In genomic region chrX:107677501-107677901, GRCh38 we compare ENCODE assay signal across 9 cellular contexts. TPM values are rescaled to one million over a fixed set of nuclear protein-coding genes. Genes with fewer than 3 reads are reported as not detected.
DNase-seq lines count a peak whose midpoint lies in the region; ATAC-seq and TF ChIP-seq lines count a peak whose summit lies in the region.
"Had no signal": no experiment of that assay in that cellular context is flagged by ENCODE, and none has a peak within 500 bp of the region (broad histone marks: within the 10 kb centered on the region; RNA-seq: fewer than 3 reads in every experiment).

No MANE protein-coding gene starts in this region.

- H3K9me3 ChIP-seq in CD8-positive, alpha-beta memory T cell (ENCODE audit: low read length), result no peaks in the 10 kb centered on the region
- no peaks in the 10 kb centered on the region for H3K9me3 ChIP-seq in ovary

- no peak for TF ChIP-seq POLR2A in ovary (IDR thresholded peaks at IDR 0.05)

- H3K4me3 Mint-ChIP-seq in CD8-positive, alpha-beta memory T cell, result peak overlapping the region in 4 of 7 donors; percentile 81 to 86 (median 84)
- peak overlapping the region; percentile 76 for H3K4me3 Mint-ChIP-seq in chondrocyte (ENCODE audit: unreplicated experiment)

- no peaks in the 10 kb centered on the region for H3K27me3 ChIP-seq in CD8-positive, alpha-beta memory T cell (ENCODE audit: insufficient read depth, low read length, poor library complexity, severe bottlenecking)
- no peaks in the 10 kb centered on the region for H3K27me3 ChIP-seq in ovary

- no peaks in the 10 kb centered on the region for H3K36me3 ChIP-seq in CD8-positive, alpha-beta memory T cell (ENCODE audit: insufficient read depth, low read length)
- no peaks in the 10 kb centered on the region for H3K36me3 ChIP-seq in ovary

- ATAC-seq in HG03457 (IDR thresholded peaks at IDR 0.05; ENCODE audit: unreplicated experiment) (no peak), GM18520 (IDR thresholded peaks at IDR 0.05; ENCODE audit: unreplicated experiment) (no peak)

- 40 to 47% (median 40%) methylated on average over 10 of the region's 10 CpGs for WGBS in ovary, 3 donors

- no peak for TF ChIP-seq CTCF in chondrocyte (IDR thresholded peaks at IDR 0.05)
- TF ChIP-seq CTCF in ovary (IDR thresholded peaks at IDR 0.05), result no peak

- POLR2A ChIA-PET in CD8-positive, alpha-beta memory T cell (lab: Charles Lee), result interaction anchor here (0.8 to 9.4 kb wide), 3 partner anchors 37 to 98 kb away, joined by 3 to 330 read pairs (median 4); no protein-coding TSS in a partner anchor

- peaks cover 0 to 2% (median 0%) of the 10 kb centered on the region in 5 donors for H3K9me3 Mint-ChIP-seq in CD8-positive, alpha-beta memory T cell
- peaks cover 7% of the 10 kb centered on the region for H3K9me3 Mint-ChIP-seq in chondrocyte (ENCODE audit: low read depth)

- H3K4me1 Mint-ChIP-seq in CD8-positive, alpha-beta memory T cell, result peaks cover 73 to 88% (median 85%) of the 10 kb centered on the region in 3 donors
- H3K4me1 Mint-ChIP-seq in chondrocyte (ENCODE audit: low read depth), result peaks cover 64% of the 10 kb centered on the region

- H3K4me3 ChIP-seq in CD8-positive, alpha-beta memory T cell (ENCODE audit: low read length), result peak overlapping the region; percentile 53
- peak overlapping the region; percentile 63 for H3K4me3 ChIP-seq in ovary

- peaks cover 0 to 3% (median 0%) of the 10 kb centered on the region in 3 donors for H3K36me3 Mint-ChIP-seq in CD8-positive, alpha-beta memory T cell
- H3K36me3 Mint-ChIP-seq in chondrocyte (ENCODE audit: low read depth), result no peaks in the 10 kb centered on the region

- DNase-seq in CD8-positive, alpha-beta memory T cell, result no peak
- DNase-seq in NCI-H69 (lab: John Stamatoyannopoulos, UW) (peak; percentile 24), chondrocyte (ENCODE audit: low spot score) (no peak), ovary (no peak), NK-92 (lab: John Stamatoyannopoulos, UW; ENCODE audit: unreplicated experiment) (no peak), retina (no peak)
- DNase-seq: NCI-H1930 had no signal

- intact Hi-C loops in ovary (cut with DNase I), result loop anchor here in 2 of 4 donors (2.0 to 5.0 kb wide), 2 partner anchors 35 to 39 kb away; no protein-coding TSS in a partner anchor

- no peak for TF ChIP-seq EP300 in ovary (IDR thresholded peaks at IDR 0.05)

- H3K27ac ChIP-seq in CD8-positive, alpha-beta memory T cell (ENCODE audit: low read depth, low read length), result peak overlapping the region; percentile 99
- H3K27ac ChIP-seq in ovary, result peak overlapping the region; percentile 48 to 80

- peak overlapping the region; percentile 86 to 100 (median 99) for H3K27ac Mint-ChIP-seq in CD8-positive, alpha-beta memory T cell
- H3K27ac Mint-ChIP-seq in chondrocyte (ENCODE audit: unreplicated experiment), result peak overlapping the region; percentile 97

- peaks cover 64% of the 10 kb centered on the region for H3K4me1 ChIP-seq in CD8-positive, alpha-beta memory T cell (ENCODE audit: insufficient read depth, low read length)
- peaks cover 3% of the 10 kb centered on the region for H3K4me1 ChIP-seq in ovary (ENCODE audit: insufficient read depth)

- CTCF ChIA-PET in CD8-positive, alpha-beta memory T cell (lab: Charles Lee), result interaction anchor here (1.2 to 10.9 kb wide), 4 partner anchors 27 to 98 kb away, joined by 3 to 300 read pairs (median 3); partner anchors contain the start of gene TSC22D3

- peaks cover 0 to 15% of the 10 kb centered on the region in 2 donors for H3K27me3 Mint-ChIP-seq in CD8-positive, alpha-beta memory T cell
- no peaks in the 10 kb centered on the region for H3K27me3 Mint-ChIP-seq in chondrocyte (ENCODE audit: low read depth)

RNA-seq across cellular contexts. Expression of gene PRPS1, which starts 49.2 kb away (rescaled TPM):
- total RNA-seq in CD8-positive, alpha-beta memory T cell, result 100 to 1,000 TPM; 110 to 113 TPM
- 49.7 TPM for polyA plus RNA-seq in CD8-positive, alpha-beta memory T cell
- total RNA-seq in chondrocyte (30.5 to 40.6 TPM (median 31.6 TPM) in 3 replicates), ovary (10 to 100 TPM; 19.6 to 40.9 (median 32.8) TPM)
- 10 to 100 TPM; 20.0 to 72.3 TPM for polyA plus RNA-seq in ovary
